In the genomic region with DNA sequence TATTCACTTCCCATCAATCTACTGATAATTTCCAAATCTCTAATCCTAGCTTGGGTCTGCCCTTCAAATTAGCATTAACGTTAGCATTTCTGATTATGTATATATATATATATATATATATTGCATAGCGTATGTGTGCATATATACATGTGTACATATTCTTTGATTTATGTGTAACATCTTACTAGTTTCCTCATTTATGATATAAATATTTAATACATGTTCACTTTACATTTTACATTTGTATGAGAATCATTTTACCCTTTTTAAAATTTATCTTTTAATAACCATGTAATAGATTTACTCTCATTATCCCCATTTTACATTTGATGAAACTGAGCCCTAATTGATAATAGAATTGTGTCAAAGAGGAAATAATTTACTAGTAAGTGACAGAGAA, we compare ENCODE assay signal across 14 cellular contexts.
A peak's percentile ranks its signal among the peaks of the same experiment; 100 is the strongest.
ATAC-seq, FAIRE-seq and TF ChIP-seq lines count a peak whose summit lies in the region.
"Had no signal": no experiment of that assay in that cellular context is flagged by ENCODE, and none has a peak within 500 bp of the region (broad histone marks: within the 10 kb centered on the region; RNA-seq: fewer than 3 reads in every experiment).

No MANE protein-coding gene starts in this region.

- no peak overlapping the region for H3K4me3 ChIP-seq in HEK293 (ENCODE audit: low read depth, low read length)
- H3K4me3 ChIP-seq: A549; BLaER1; BLaER1 treated with 17β-estradiol and CSF1 and Interleukin-3, amounts not matched to agents 10 nM and 100 nM had no signal

- no peak for TF ChIP-seq CTCF in HEK293 (tag by site-specific recombination; IDR thresholded peaks at IDR 0.05)

- FAIRE-seq in TTC549 (lab: Jason Lieb, UNC), result peak; percentile 33
- FAIRE-seq: A204.1, A549, D721Med had no signal

- CTCF ChIA-PET in HEK293 (lab: Yijun Ruan, JAX), result interaction anchor here (1.5 kb wide), 1 partner anchor 40 kb away, joined by 6 read pairs; no protein-coding TSS in a partner anchor

- H3K9me3 ChIP-seq in HEK293 (ENCODE audit: control insufficient read depth, insufficient read depth, low read depth, low read length), result no peaks in the 10 kb centered on the region
- H3K9me3 ChIP-seq: A549; BE2C; BLaER1; BLaER1 treated with 17β-estradiol and CSF1 and Interleukin-3, amounts not matched to agents 10 nM and 100 nM; Caco-2 had no signal

- H3K4me1 ChIP-seq in HEK293 (ENCODE audit: control insufficient read depth, insufficient read depth, low read length), result no peaks in the 10 kb centered on the region
- H3K4me1 ChIP-seq: A549; BE2C; BLaER1; BLaER1 treated with 17β-estradiol and CSF1 and Interleukin-3, amounts not matched to agents 10 nM and 100 nM; Caco-2 had no signal

- no peak overlapping the region for H3K27ac ChIP-seq in HEK293 (ENCODE audit: extremely low read depth, low read depth, low read length)
- H3K27ac ChIP-seq: 22Rv1; A549; BLaER1; BLaER1 treated with 17β-estradiol and CSF1 and Interleukin-3, amounts not matched to agents 10 nM and 100 nM; C4-2B had no signal

- H3K36me3 ChIP-seq in HEK293 (ENCODE audit: control insufficient read depth in 2 of 2, insufficient read depth in 1 of 2, low read length in 2 of 2), result no peaks in the 10 kb centered on the region
- H3K36me3 ChIP-seq: BE2C; BLaER1; BLaER1 treated with 17β-estradiol and CSF1 and Interleukin-3, amounts not matched to agents 10 nM and 100 nM had no signal

- POLR2A ChIA-PET in HEK293 (lab: Yijun Ruan, JAX), result no interaction called here

- ATAC-seq in GM19023 (IDR thresholded peaks at IDR 0.05; ENCODE audit: unreplicated experiment) (no peak), HG03159 (IDR thresholded peaks at IDR 0.05; ENCODE audit: unreplicated experiment) (no peak)
- ATAC-seq: A549; CD8-positive, alpha-beta T cell had no signal

TF ChIP-seq in HEK293, 187 proteins besides CTCF, POLR2A, EP300 and RAD21:
- no peak for TF ChIP-seq ZNF335 (tag by site-specific recombination; conservative IDR thresholded peaks at IDR 0.05)
- TF ChIP-seq REPIN1 (tag by site-specific recombination; IDR thresholded peaks at IDR 0.05; ENCODE audit: low read depth), result no peak
- peak; percentile 98 for TF ChIP-seq ZNF510 (tag by site-specific recombination; IDR thresholded peaks at IDR 0.05; ENCODE audit: insufficient replicate concordance)
- TF ChIP-seq ZNF416 (tag by site-specific recombination; IDR thresholded peaks at IDR 0.05), result no peak
- no peak for TF ChIP-seq GLI4 (tag by site-specific recombination; IDR thresholded peaks at IDR 0.05)
TF ChIP-seq in HEK293: peak in this region for 1.
